ENCODE assay signal across 14 cellular contexts in the genomic region with DNA sequence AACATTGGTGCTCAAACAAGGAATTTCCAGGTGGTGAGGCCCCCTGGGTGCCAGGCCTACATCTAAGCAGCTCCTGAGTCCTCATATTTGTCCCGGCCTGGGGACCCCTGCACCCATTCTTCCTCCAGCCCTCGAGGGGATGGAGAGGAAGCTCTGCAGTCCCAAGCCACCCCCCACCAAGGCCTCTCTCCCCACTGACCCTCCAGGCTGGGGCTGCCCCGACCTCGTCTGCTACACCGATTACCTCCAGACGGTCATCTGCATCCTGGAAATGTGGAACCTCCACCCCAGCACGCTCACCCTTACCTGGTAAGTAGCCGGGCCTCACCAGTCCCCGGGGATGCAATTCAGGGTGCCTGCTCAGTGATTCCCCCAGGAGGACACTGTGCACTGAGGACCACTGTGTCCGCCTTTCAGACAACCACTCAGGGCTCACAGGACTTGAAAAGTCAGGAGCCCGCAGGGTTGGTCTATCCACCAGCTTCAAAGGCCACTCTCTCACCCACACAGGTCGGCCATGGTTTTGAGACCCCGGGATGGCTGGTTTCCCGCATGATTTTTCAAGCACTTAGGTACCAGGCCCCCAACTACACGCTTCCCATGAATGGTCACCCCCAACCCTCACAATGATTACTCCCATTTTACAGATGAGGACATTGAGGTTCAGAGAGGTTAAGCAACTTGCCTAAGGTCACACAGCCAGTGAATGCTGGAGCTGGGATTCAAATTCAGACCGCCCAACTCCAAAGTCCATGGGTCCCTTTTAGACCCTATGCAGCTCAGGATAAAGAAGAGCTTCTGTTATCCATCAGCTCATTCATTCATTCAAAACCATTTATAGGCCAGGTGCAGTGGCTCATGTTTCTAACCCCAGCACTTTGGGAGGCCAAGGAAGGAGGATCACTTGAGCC. TPM values are rescaled to one million over a fixed set of nuclear protein-coding genes. Genes with fewer than 3 reads are reported as not detected.
DNase-seq lines count a peak whose midpoint lies in the region; ATAC-seq and TF ChIP-seq lines count a peak whose summit lies in the region.
"Had no signal": no experiment of that assay in that cellular context is flagged by ENCODE, and none has a peak within 500 bp of the region (broad histone marks: within the 10 kb centered on the region; RNA-seq: fewer than 3 reads in every experiment).

No MANE protein-coding gene starts in this region.

- H3K36me3 Mint-ChIP-seq in T-helper 17 cell (ENCODE audit: low read depth) (peaks cover 8% of the 10 kb centered on the region), Caco-2 (ENCODE audit: insufficient read depth, unreplicated experiment) (no peaks in the 10 kb centered on the region)
- peaks cover 75% of the 10 kb centered on the region for H3K36me3 Mint-ChIP-seq in central memory CD8-positive, alpha-beta T cell (ENCODE audit: insufficient read depth)

- WGBS in ovary, 3 donors, result 81 to 82% (median 82%) methylated on average over 16 of the region's 16 CpGs

- CTCF ChIA-PET in Caco-2 (lab: Charles Lee), result interaction anchor here (0.6 kb wide), 1 partner anchor 24 kb away, joined by 3 read pairs; no protein-coding TSS in a partner anchor

- peaks cover 0 to 57% (median 0%) of the 10 kb centered on the region in 11 experiments; a peak in 5 of 22 replicates for H4K20me1 ChIP-seq in BLaER1 treated with 17β-estradiol and CSF1 and Interleukin-3, amounts not matched to agents 10 nM and 100 nM

- POLR2A ChIA-PET in Caco-2 (lab: Charles Lee), result no interaction called here

- ATAC-seq in T-helper 17 cell (no peak), mucosa of descending colon (no peak)
- no peak for ATAC-seq in central memory CD8-positive, alpha-beta T cell (replicated peaks; ENCODE audit: extremely low read depth, poor library complexity, severe bottlenecking)
- ATAC-seq: pancreas had no signal

- H3K27me3 Mint-ChIP-seq in T-helper 17 cell (no peaks in the 10 kb centered on the region), Caco-2 (ENCODE audit: insufficient read depth, unreplicated experiment) (peaks cover 5% of the 10 kb centered on the region)
- H3K27me3 Mint-ChIP-seq in central memory CD8-positive, alpha-beta T cell, result no peaks in the 10 kb centered on the region

- no peaks in the 10 kb centered on the region for H3K27me3 ChIP-seq in BLaER1 treated with 17β-estradiol and CSF1 and Interleukin-3, amounts not matched to agents 10 nM and 100 nM
- no peaks in the 10 kb centered on the region for H3K27me3 ChIP-seq in ovary
- H3K27me3 ChIP-seq in Caco-2 (replicated peaks; ENCODE audit: control insufficient read depth, insufficient read depth, low read length), result no peaks in the 10 kb centered on the region
- H3K27me3 ChIP-seq: pancreas had no signal

- no peak overlapping the region for H3K4me3 Mint-ChIP-seq in T-helper 17 cell
- no peak overlapping the region for H3K4me3 Mint-ChIP-seq in central memory CD8-positive, alpha-beta T cell
- H3K4me3 Mint-ChIP-seq in Caco-2 (ENCODE audit: unreplicated experiment), result no peak overlapping the region
- H3K4me3 Mint-ChIP-seq: T-helper 2 cell treated with Interferon-gamma antibody and Interleukin-4, amounts not matched to agents 5 μg/mL and 100 μg/mL, for 36 hours had no signal

- no peak for TF ChIP-seq EP300 in ovary (IDR thresholded peaks at IDR 0.05)

- peak overlapping the region in 7 of 11 experiments; percentile 13 to 87 (median 81); a peak in 9 of 22 replicates for H3K27ac ChIP-seq in BLaER1 treated with 17β-estradiol and CSF1 and Interleukin-3, amounts not matched to agents 10 nM and 100 nM
- no peak overlapping the region for H3K27ac ChIP-seq in ovary
- H3K27ac ChIP-seq: pancreas, suprapubic skin had no signal

- H3K4me1 ChIP-seq in BLaER1 treated with 17β-estradiol and CSF1 and Interleukin-3, amounts not matched to agents 10 nM and 100 nM, result peaks cover 52 to 75% (median 69%) of the 10 kb centered on the region in 10 experiments
- H3K4me1 ChIP-seq in ovary (ENCODE audit: insufficient read depth), result no peaks in the 10 kb centered on the region
- H3K4me1 ChIP-seq in Caco-2, result no peaks in the 10 kb centered on the region
- H3K4me1 ChIP-seq in mucosa of descending colon (ENCODE audit: low read depth), result no peaks in the 10 kb centered on the region
- H3K4me1 ChIP-seq: pancreas, suprapubic skin had no signal

- H3K9ac ChIP-seq in BLaER1 treated with 17β-estradiol and CSF1 and Interleukin-3, amounts not matched to agents 10 nM and 100 nM, result peak overlapping the region in 6 of 11 experiments; percentile 4 to 43 (median 32); a peak in 9 of 22 replicates

- peak overlapping the region; percentile 82 to 91 (median 86) for H3K4me2 ChIP-seq in BLaER1 treated with 17β-estradiol and CSF1 and Interleukin-3, amounts not matched to agents 10 nM and 100 nM

- peaks cover 10% of the 10 kb centered on the region for H3K4me1 Mint-ChIP-seq in T-helper 17 cell
- peaks cover 26% of the 10 kb centered on the region for H3K4me1 Mint-ChIP-seq in central memory CD8-positive, alpha-beta T cell
- no peaks in the 10 kb centered on the region for H3K4me1 Mint-ChIP-seq in Caco-2 (ENCODE audit: low read depth, unreplicated experiment)

- H3K9me3 ChIP-seq in BLaER1 treated with 17β-estradiol and CSF1 and Interleukin-3, amounts not matched to agents 10 nM and 100 nM (replicated peaks in 1 of 11), result no peaks in the 10 kb centered on the region
- H3K9me3 ChIP-seq in T-helper 17 cell (ENCODE audit: control insufficient read depth, low read length, poor library complexity, severe bottlenecking) (no peaks in the 10 kb centered on the region), ovary (no peaks in the 10 kb centered on the region), Caco-2 (no peaks in the 10 kb centered on the region), mucosa of descending colon (no peaks in the 10 kb centered on the region)
- H3K9me3 ChIP-seq: pancreas, suprapubic skin had no signal

- no peak for TF ChIP-seq CTCF in ovary (IDR thresholded peaks at IDR 0.05)
- TF ChIP-seq CTCF in Caco-2 (IDR thresholded peaks at IDR 0.05; ENCODE audit: insufficient read depth in 1 of 2, low read depth in 1 of 2, low read length in 1 of 2, severe bottlenecking in 1 of 2, unreplicated experiment in 1 of 2), result no peak
- no peak for TF ChIP-seq CTCF in mucosa of descending colon (IDR thresholded peaks at IDR 0.05)

- BruUV-seq in Caco-2 (replicated peaks; lab: Mats Ljungman, UMichigan), result no TSS peak

- peaks cover 0 to 71% (median 37%) of the 10 kb centered on the region in 11 experiments; a peak in 20 of 22 replicates for H3K36me3 ChIP-seq in BLaER1 treated with 17β-estradiol and CSF1 and Interleukin-3, amounts not matched to agents 10 nM and 100 nM
- H3K36me3 ChIP-seq in ovary (no peaks in the 10 kb centered on the region), Caco-2 (ENCODE audit: control insufficient read depth, insufficient read depth, low read length) (no peaks in the 10 kb centered on the region), mucosa of descending colon (ENCODE audit: low read depth) (no peaks in the 10 kb centered on the region)
- H3K36me3 ChIP-seq: pancreas, suprapubic skin had no signal

- H3K27ac Mint-ChIP-seq in T-helper 17 cell, result peak overlapping the region; percentile 53
- peak overlapping the region; percentile 81 for H3K27ac Mint-ChIP-seq in central memory CD8-positive, alpha-beta T cell (ENCODE audit: low read depth)
- H3K27ac Mint-ChIP-seq in Caco-2 (ENCODE audit: unreplicated experiment), result no peak overlapping the region
- H3K27ac Mint-ChIP-seq: T-helper 2 cell treated with Interferon-gamma antibody and Interleukin-4, amounts not matched to agents 5 μg/mL and 100 μg/mL, for 36 hours had no signal

- no peaks in the 10 kb centered on the region for H3K9me3 Mint-ChIP-seq in central memory CD8-positive, alpha-beta T cell
- H3K9me3 Mint-ChIP-seq in Caco-2 (ENCODE audit: unreplicated experiment), result no peaks in the 10 kb centered on the region
- H3K9me3 Mint-ChIP-seq: T-helper 2 cell treated with Interferon-gamma antibody and Interleukin-4, amounts not matched to agents 5 μg/mL and 100 μg/mL, for 36 hours had no signal

- no peak overlapping the region for H3K4me3 ChIP-seq in BLaER1 treated with 17β-estradiol and CSF1 and Interleukin-3, amounts not matched to agents 10 nM and 100 nM
- no peak overlapping the region for H3K4me3 ChIP-seq in ovary
- no peak overlapping the region for H3K4me3 ChIP-seq in Caco-2 (ENCODE audit: low read depth, low read length)
- H3K4me3 ChIP-seq in mucosa of descending colon, result no peak overlapping the region
- H3K4me3 ChIP-seq: pancreas, suprapubic skin had no signal

- intact Hi-C loops in ovary (cut with DNase I), result no loop called here
- intact Hi-C loops in Caco-2 (cut with micrococcal nuclease; ENCODE audit: unreplicated experiment), result no loop called here
- intact Hi-C loops in mucosa of descending colon (cut with DNase I, micrococcal nuclease), result no loop called here

- no peak for DNase-seq in T-helper 17 cell
- DNase-seq in central memory CD8-positive, alpha-beta T cell (ENCODE audit: low spot score in 2 of 2), result peak; percentile 6 to 8
- peak in 3 of 5 donors; percentile 1 to 15 (median 2) for DNase-seq in ovary
- DNase-seq in KBM-7, result no peak
- no peak for DNase-seq in Caco-2
- no peak for DNase-seq in mucosa of descending colon
- DNase-seq in effector CD4-positive, alpha-beta T cell, result no peak
- DNase-seq: amygdala, NCI-H187 treated with DMSO at 0.1 percent for 48 hours, NCI-H774 had no signal

- TF ChIP-seq POLR2A in ovary (IDR thresholded peaks at IDR 0.05), result no peak

- in situ Hi-C loops in KBM-7 (cut with MboI; ENCODE audit: low pct_unique_long_range_greater_than_20kb, low sequenced_read_pairs), result no loop called here

RNA-seq across cellular contexts. Expression of a gene that starts 32.4 kb away (rescaled TPM):
- total RNA-seq in T-helper 17 cell, result 10 to 100 TPM; 17.6 to 26.4 TPM
- total RNA-seq in ovary, result under 1 TPM in 5 of 7 donors, not detected in 2; 0.05 to 0.45 (median 0.23) TPM
- under 1 TPM; 0.01 to 1.00 TPM for polyA plus RNA-seq in ovary
- total RNA-seq in Caco-2 (2022), result 0.07 and 0.12 TPM in 2 replicates
- 1 to 10 TPM in 2 of 3 donors, under 1 TPM in 1; 0.47 to 1.4 (median 1.0) TPM for total RNA-seq in mucosa of descending colon

Comparison
In these comparisons a context has a peak if more than half of its experiments do, and no peak if none do; other contexts are left out.
1. H3K27ac ChIP-seq: peak in BLaER1 treated with 17β-estradiol and CSF1 and Interleukin-3, amounts not matched to agents 10 nM and 100 nM (7 of 11); none in ovary (0 of 2).
2. DNase-seq: peak in central memory CD8-positive, alpha-beta T cell (2 of 2) and ovary (3 of 5); none in T-helper 17 cell (0 of 3), KBM-7 (single experiment), Caco-2 (0 of 2), mucosa of descending colon (0 of 3) and effector CD4-positive, alpha-beta T cell (single experiment).
3. RNA of a gene that starts 32.4 kb away (total RNA-seq): 17.6 to 26.4 TPM in T-helper 17 cell; 0.47 to 1.4 TPM in mucosa of descending colon, 0.05 to 0.45 TPM in ovary and 0.07 to 0.12 TPM in Caco-2; every median in the first group is over 4 times any median in the second.